In the genomic region with DNA sequence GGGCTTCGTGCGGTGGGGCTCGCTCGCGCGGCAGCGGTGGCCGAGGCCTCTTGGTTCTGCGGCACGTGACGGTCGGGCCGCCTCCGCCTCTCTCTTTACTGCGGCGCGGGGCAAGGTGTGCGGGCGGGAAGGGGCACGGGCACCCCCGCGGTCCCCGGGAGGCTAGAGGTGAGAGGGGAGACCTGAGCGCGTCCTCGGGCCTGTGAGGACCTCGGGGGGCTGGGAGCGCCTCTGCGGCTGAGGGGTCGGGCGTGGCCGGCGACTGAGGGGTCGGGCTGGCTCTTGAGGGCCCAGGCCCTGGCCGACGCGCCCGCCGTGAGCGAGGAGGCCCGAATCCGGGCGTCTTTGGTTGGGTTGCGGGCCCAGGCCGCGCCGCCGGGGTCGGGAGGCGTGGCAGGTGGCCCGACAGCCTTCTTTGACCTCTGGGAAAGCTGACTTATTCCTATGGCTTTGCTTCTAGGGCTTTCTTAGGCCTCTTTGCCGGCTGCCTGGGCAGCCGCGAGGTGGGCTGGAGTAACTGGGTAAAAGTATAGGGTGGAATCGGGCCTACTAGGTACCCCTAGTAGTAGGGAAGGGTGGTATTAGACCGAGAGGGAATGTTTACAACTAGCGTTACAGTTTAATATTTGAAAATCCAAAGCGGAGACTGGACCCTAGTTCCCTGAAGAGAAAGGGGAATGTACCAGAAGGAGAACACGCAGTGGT, we compare ENCODE assay signal across 1 cellular context.
TF ChIP-seq lines count a peak whose summit lies in the region.

Gene CANX, plus strand, starts transcription at position 33 of the 705 bp plus-strand sequence. CDS start 6,715 bp downstream, outside the sequence.

TF ChIP-seq in GM12878, 131 proteins besides CTCF, POLR2A, EP300 and RAD21 (continued from another document):
- peak; percentile 75 for TF ChIP-seq USF2 (IDR thresholded peaks at IDR 0.05; ENCODE audit: borderline replicate concordance, low read depth, low read length)
- no peak for TF ChIP-seq SPI1 (IDR thresholded peaks at IDR 0.05; ENCODE audit: borderline replicate concordance, insufficient read depth, low read depth, low read length)
- no peak; the same call in 1 of the 2 replicates for TF ChIP-seq RB1 (IDR thresholded peaks at IDR 0.05; ENCODE audit: borderline replicate concordance)
- peak; percentile 89 for TF ChIP-seq MAX (IDR thresholded peaks at IDR 0.05; ENCODE audit: low read depth, low read length)
- TF ChIP-seq YBX1 (IDR thresholded peaks at IDR 0.05), result no peak
- no peak for TF ChIP-seq BMI1 (IDR thresholded peaks at IDR 0.05; ENCODE audit: borderline replicate concordance)
- TF ChIP-seq HDGF (IDR thresholded peaks at IDR 0.05), result no peak
